Comparison of ENCODE assay signal across 21 cellular contexts in genomic region chr10:50593523-50593922, GRCh38. TPM values are rescaled to one million over a fixed set of nuclear protein-coding genes. Genes with fewer than 3 reads are reported as not detected.
DNase-seq lines count a peak whose midpoint lies in the region; ATAC-seq, FAIRE-seq and TF ChIP-seq lines count a peak whose summit lies in the region.
"Had no signal": no experiment of that assay in that cellular context is flagged by ENCODE, and none has a peak within 500 bp of the region (broad histone marks: within the 10 kb centered on the region; RNA-seq: fewer than 3 reads in every experiment).

No MANE protein-coding gene starts in this region.

- peaks cover 0 to 7% (median 2%) of the 10 kb centered on the region in 4 donors for H3K36me3 ChIP-seq in liver (ENCODE audit: control insufficient read depth in 4 of 4, insufficient read depth in 3 of 4, low read depth in 1 of 4, low read length in 3 of 4)
- H3K36me3 ChIP-seq in HepG2 (replicated peaks in 1 of 2; ENCODE audit: control insufficient read depth in 1 of 2, insufficient read depth in 2 of 2, low read length in 2 of 2), result no peaks in the 10 kb centered on the region; a peak in 1 of 5 replicates
- no peaks in the 10 kb centered on the region for H3K36me3 ChIP-seq in A673 (ENCODE audit: insufficient read depth, low read length, poor library complexity, severe bottlenecking)
- H3K36me3 ChIP-seq: transverse colon had no signal

- FAIRE-seq in HepG2 (lab: Jason Lieb, UNC), result no peak

- no peaks in the 10 kb centered on the region for H4K20me1 ChIP-seq in HepG2 (ENCODE audit: insufficient read depth, low read length)

- H3K4me1 Mint-ChIP-seq in brain (peaks cover 45% of the 10 kb centered on the region), glutamatergic neuron (ENCODE audit: low read depth, unreplicated experiment) (peaks cover 38% of the 10 kb centered on the region)

- CTCF ChIA-PET in HepG2 (lab: Yijun Ruan, JAX; ENCODE audit: low intra/inter-chr PET ratio, low total read pairs) (no interaction called here), A673 (lab: Charles Lee) (no interaction called here)

- TF ChIP-seq POLR2A in HepG2 (IDR thresholded peaks at IDR 0.05; ENCODE audit: insufficient read depth in 1 of 2, low read depth in 2 of 2, low read length in 2 of 2), result no peak

- no peak for TF ChIP-seq RAD21 in liver (IDR thresholded peaks at IDR 0.05)
- TF ChIP-seq RAD21 in HepG2 (CRISPR knock-in tag; IDR thresholded peaks at IDR 0.05), result no peak

- H3K9me3 ChIP-seq in liver (ENCODE audit: control insufficient read depth in 4 of 4, low read length in 3 of 4) (no peaks in the 10 kb centered on the region), HepG2 (ENCODE audit: low read length) (no peaks in the 10 kb centered on the region), A673 (ENCODE audit: low read depth, low read length, poor library complexity, severe bottlenecking) (no peaks in the 10 kb centered on the region)
- H3K9me3 ChIP-seq: left lung, neutrophil, transverse colon had no signal

- H3K27me3 ChIP-seq in liver (ENCODE audit: control insufficient read depth in 4 of 4, insufficient read depth in 4 of 4, low read length in 3 of 4) (no peaks in the 10 kb centered on the region), HepG2 (ENCODE audit: control insufficient read depth in 1 of 2, insufficient read depth in 2 of 2, low read length in 2 of 2) (no peaks in the 10 kb centered on the region), A673 (replicated peaks; ENCODE audit: insufficient read depth, low read depth, low read length, poor library complexity) (no peaks in the 10 kb centered on the region)
- H3K27me3 ChIP-seq: left lung, neutrophil, transverse colon had no signal

- H3K79me2 ChIP-seq in HepG2 (ENCODE audit: insufficient read depth, low read length), result peaks cover 8% of the 10 kb centered on the region

- peaks cover 0 to 16% (median 3%) of the 10 kb centered on the region in 4 donors for H3K4me1 ChIP-seq in liver (ENCODE audit: control insufficient read depth in 4 of 4, insufficient read depth in 4 of 4, low read length in 3 of 4)
- peaks cover 2% of the 10 kb centered on the region; the same call in 1 of the 2 replicates for H3K4me1 ChIP-seq in HepG2 (ENCODE audit: insufficient read depth, low read length)
- peaks cover 10% of the 10 kb centered on the region for H3K4me1 ChIP-seq in A673 (ENCODE audit: insufficient read depth, low read length, poor library complexity, severe bottlenecking)
- H3K4me1 ChIP-seq: left lung had no signal

- POLR2A ChIA-PET in HepG2 (lab: Yijun Ruan, JAX) (interaction anchor here (1.9 kb wide), 1 partner anchor 12 kb away, joined by 5 read pairs; no protein-coding TSS in a partner anchor), A673 (lab: Charles Lee; ENCODE audit: low non-redundant PET) (no interaction called here)

- peaks cover 13% of the 10 kb centered on the region for H3K36me3 Mint-ChIP-seq in brain
- peaks cover 4% of the 10 kb centered on the region for H3K36me3 Mint-ChIP-seq in glutamatergic neuron (ENCODE audit: unreplicated experiment)

- ATAC-seq in HepG2 (no peak), omental fat pad (ENCODE audit: low FRiP score) (no peak), GM21381 (IDR thresholded peaks at IDR 0.05; ENCODE audit: unreplicated experiment) (no peak), HG03342 (IDR thresholded peaks at IDR 0.05; ENCODE audit: unreplicated experiment) (no peak)
- ATAC-seq: WTC11 had no signal

- in situ Hi-C loops in HepG2 (cut with HindIII; ENCODE audit: extremely low pct_ligation_motif_present, low pct_unique_long_range_greater_than_20kb), result no loop called here

- WGBS in liver, result 96% methylated on average over 2 of the region's 2 CpGs
- 100% methylated on average over 2 of the region's 2 CpGs for WGBS in HepG2 (ENCODE audit: low lambda C conversion rate)

- H3K9ac ChIP-seq in liver (ENCODE audit: low read depth in 1 of 2, low read length in 2 of 2) (no peak overlapping the region), HepG2 (ENCODE audit: insufficient read depth, low read depth, low read length) (no peak overlapping the region)

- intact Hi-C loops in HepG2 (cut with micrococcal nuclease; ENCODE audit: unreplicated experiment) (no loop called here), A673 (cut with micrococcal nuclease; ENCODE audit: unreplicated experiment) (no loop called here)

- H3K4me2 ChIP-seq in HepG2 (ENCODE audit: low read depth, low read length), result no peak overlapping the region

- TF ChIP-seq EP300 in HepG2 (IDR thresholded peaks at IDR 0.05; ENCODE audit: low read depth in 2 of 2, low read length in 2 of 2), result no peak
- TF ChIP-seq EP300 in HepG2 (CRISPR knock-in tag; IDR thresholded peaks at IDR 0.05; ENCODE audit: borderline replicate concordance), result no peak

- TF ChIP-seq CTCF in liver (IDR thresholded peaks at IDR 0.05; ENCODE audit: low read depth, low read length, missing input control), result no peak
- TF ChIP-seq CTCF in HepG2 (CRISPR knock-in tag; IDR thresholded peaks at IDR 0.05), result no peak
- no peak for TF ChIP-seq CTCF in brain (conservative IDR thresholded peaks at IDR 0.05)
- TF ChIP-seq CTCF in glutamatergic neuron (IDR thresholded peaks at IDR 0.05; ENCODE audit: partially characterized antibody, unreplicated experiment), result no peak
- no peak for TF ChIP-seq CTCF in A673 (conservative IDR thresholded peaks at IDR 0.05; ENCODE audit: low read depth, low read length)
- no peak for TF ChIP-seq CTCF in omental fat pad (IDR thresholded peaks at IDR 0.05)

- H3K27ac ChIP-seq in liver (ENCODE audit: low read depth in 1 of 2, low read length in 2 of 2), result peak overlapping the region; percentile 10 to 30
- no peak overlapping the region for H3K27ac ChIP-seq in HepG2 (ENCODE audit: extremely low read length, insufficient read depth, low read length)
- no peak overlapping the region for H3K27ac ChIP-seq in A673 (ENCODE audit: low read depth, low read length, poor library complexity, severe bottlenecking)
- H3K27ac ChIP-seq: left lung, neutrophil, transverse colon had no signal

- H3K4me3 ChIP-seq in liver (ENCODE audit: low read depth in 1 of 3, low read length in 3 of 3), result no peak overlapping the region
- no peak overlapping the region for H3K4me3 ChIP-seq in HepG2 (replicated peaks in 1 of 3; ENCODE audit: insufficient read depth in 1 of 3, low read depth in 2 of 3, low read length in 3 of 3)
- H3K4me3 ChIP-seq in A673 (ENCODE audit: low read depth, low read length, poor library complexity, severe bottlenecking), result no peak overlapping the region
- H3K4me3 ChIP-seq: left lung, transverse colon had no signal

- H3K27me3 Mint-ChIP-seq in brain (no peaks in the 10 kb centered on the region), glutamatergic neuron (ENCODE audit: unreplicated experiment) (peaks cover 4% of the 10 kb centered on the region)
- H3K27me3 Mint-ChIP-seq: CD8-positive, alpha-beta memory T cell had no signal

- peak overlapping the region in 3 of 5 experiments; percentile 47 to 81 (median 53) for H3K27ac Mint-ChIP-seq in brain
- peak overlapping the region; percentile 89 for H3K27ac Mint-ChIP-seq in glutamatergic neuron (ENCODE audit: unreplicated experiment)
- H3K27ac Mint-ChIP-seq: CD8-positive, alpha-beta memory T cell; endodermal cell; T-helper 1 cell treated with Interleukin-12 subunit alpha and Interleukin-12 subunit beta and Interleukin-4 antibody, amounts not matched to agents 30 μg/mL and 1 μg/mL, for 36 hours; WTC11 had no signal

- no TSS peak for BruUV-seq in HepG2 (replicated peaks; lab: Mats Ljungman, UMichigan)
- no TSS peak for BruUV-seq in A673 (replicated peaks; lab: Mats Ljungman, UMichigan)

- no peak overlapping the region for H2AFZ ChIP-seq in HepG2 (ENCODE audit: low read length)

- DNase-seq in HepG2 (ENCODE audit: low spot score) (no peak), glutamatergic neuron (no peak), A673 (ENCODE audit: low spot score) (no peak), omental fat pad (ENCODE audit: low spot score) (no peak)
- DNase-seq: CD8-positive, alpha-beta memory T cell; cerebellar nuclear complex; endodermal cell; left lung; MV-4-11; NCI-H187 treated with DMSO at 0.1 percent for 48 hours; NCI-H510A; retina; stimulated activated naive CD4-positive, alpha-beta T cell; transverse colon had no signal

- H3K9me3 Mint-ChIP-seq in brain (no peaks in the 10 kb centered on the region), glutamatergic neuron (ENCODE audit: unreplicated experiment) (peaks cover 3% of the 10 kb centered on the region)
- H3K9me3 Mint-ChIP-seq: CD8-positive, alpha-beta memory T cell; endodermal cell; T-helper 1 cell treated with Interleukin-12 subunit alpha and Interleukin-12 subunit beta and Interleukin-4 antibody, amounts not matched to agents 30 μg/mL and 1 μg/mL, for 36 hours; WTC11 had no signal

- no peak overlapping the region for H3K4me3 Mint-ChIP-seq in brain
- peak overlapping the region; percentile 26 for H3K4me3 Mint-ChIP-seq in glutamatergic neuron (ENCODE audit: unreplicated experiment)
- H3K4me3 Mint-ChIP-seq: CD8-positive, alpha-beta memory T cell; endodermal cell; T-helper 1 cell treated with Interleukin-12 subunit alpha and Interleukin-12 subunit beta and Interleukin-4 antibody, amounts not matched to agents 30 μg/mL and 1 μg/mL, for 36 hours; WTC11 had no signal

RNA-seq across cellular contexts. Expression of gene SGMS1, which starts 30.2 kb away (rescaled TPM):
- total RNA-seq in liver (10 to 100 TPM; 31.9 to 98.2 TPM), HepG2 (2016; rRNA removed; fragmentation: Illumina TruSeq; extraction: Trizol) (13.1 and 15.1 TPM in 2 replicates), glutamatergic neuron (ENCODE audit: unreplicated experiment) (24.1 TPM), A673 (2021) (13.0 and 13.2 TPM in 2 replicates), omental fat pad (100 to 1,000 TPM in 2 of 4 donors, 10 to 100 TPM in 2; 82.5 to 136 (median 96.4) TPM)
- polyA plus RNA-seq in liver (10 to 100 TPM in 1 of 2 donors, 1 to 10 TPM in 1; 6.8 to 10.4 TPM), HepG2 (2011; rRNA removed) (6.2 and 6.5 TPM in 2 replicates), brain (ENCODE audit: insufficient read depth, low read depth, low replicate concordance) (8.2 TPM)
- 38.8 and 42.6 TPM in 2 replicates for total RNA-seq in HepG2 (2016; cell fraction: cytosol; rRNA removed; fragmentation: Illumina TruSeq; extraction: Trizol; ENCODE audit: low read depth)
- 12.0 and 16.0 TPM in 2 replicates for total RNA-seq in HepG2 (2016; cell fraction: insoluble cytoplasmic fraction; rRNA removed; fragmentation: Illumina TruSeq; extraction: Trizol)
- total RNA-seq in HepG2 (2016; cell fraction: membrane; rRNA removed; fragmentation: Illumina TruSeq; extraction: Trizol), result 15.3 and 19.7 TPM in 2 replicates
- 29.3 and 32.5 TPM in 2 replicates for total RNA-seq in HepG2 (2016; cell fraction: nucleus; rRNA removed; fragmentation: Illumina TruSeq; extraction: Trizol)
- polyA plus RNA-seq in HepG2 (2011; cell fraction: cytosol; rRNA removed), result 4.5 and 5.3 TPM in 2 replicates
- polyA plus RNA-seq in HepG2 (2011; cell fraction: nucleus; rRNA removed), result 7.2 and 8.6 TPM in 2 replicates
- polyA plus RNA-seq in HepG2 (2012), result 9.9 and 11.1 TPM in 2 replicates
- polyA plus RNA-seq in HepG2 (2016; cell fraction: cytosol; fragmentation: Illumina TruSeq; extraction: Trizol; ENCODE audit: low read depth), result 1.4 and 1.7 TPM in 2 replicates
- 9.2 and 10.6 TPM in 2 replicates for polyA plus RNA-seq in HepG2 (2016; cell fraction: insoluble cytoplasmic fraction; fragmentation: Illumina TruSeq; extraction: Trizol; ENCODE audit: low read depth)
- polyA plus RNA-seq in HepG2 (2016; cell fraction: membrane; fragmentation: Illumina TruSeq; extraction: Trizol; ENCODE audit: low read depth), result 4.5 and 5.4 TPM in 2 replicates
- 10.6 and 13.6 TPM in 2 replicates for polyA plus RNA-seq in HepG2 (2016; cell fraction: nucleus; fragmentation: Illumina TruSeq; extraction: Trizol; ENCODE audit: insufficient read depth, low read depth)
- 8.4 and 35.9 TPM in 2 replicates for polyA minus RNA-seq in HepG2 (2011; rRNA and poly(A)+ RNA removed; ENCODE audit: low replicate concordance)
- polyA minus RNA-seq in HepG2 (2011; cell fraction: cytosol; rRNA and poly(A)+ RNA removed), result 7.3 and 10.5 TPM in 2 replicates
- 55.9 and 58.2 TPM in 2 replicates for polyA minus RNA-seq in HepG2 (2011; cell fraction: nucleus; rRNA and poly(A)+ RNA removed)

Comparison
In these comparisons a context has a peak if more than half of its experiments do, and no peak if none do; other contexts are left out.
1. H3K27ac ChIP-seq: peak in liver (2 of 2); none in HepG2 (single experiment) and A673 (single experiment).